In the genomic region with DNA sequence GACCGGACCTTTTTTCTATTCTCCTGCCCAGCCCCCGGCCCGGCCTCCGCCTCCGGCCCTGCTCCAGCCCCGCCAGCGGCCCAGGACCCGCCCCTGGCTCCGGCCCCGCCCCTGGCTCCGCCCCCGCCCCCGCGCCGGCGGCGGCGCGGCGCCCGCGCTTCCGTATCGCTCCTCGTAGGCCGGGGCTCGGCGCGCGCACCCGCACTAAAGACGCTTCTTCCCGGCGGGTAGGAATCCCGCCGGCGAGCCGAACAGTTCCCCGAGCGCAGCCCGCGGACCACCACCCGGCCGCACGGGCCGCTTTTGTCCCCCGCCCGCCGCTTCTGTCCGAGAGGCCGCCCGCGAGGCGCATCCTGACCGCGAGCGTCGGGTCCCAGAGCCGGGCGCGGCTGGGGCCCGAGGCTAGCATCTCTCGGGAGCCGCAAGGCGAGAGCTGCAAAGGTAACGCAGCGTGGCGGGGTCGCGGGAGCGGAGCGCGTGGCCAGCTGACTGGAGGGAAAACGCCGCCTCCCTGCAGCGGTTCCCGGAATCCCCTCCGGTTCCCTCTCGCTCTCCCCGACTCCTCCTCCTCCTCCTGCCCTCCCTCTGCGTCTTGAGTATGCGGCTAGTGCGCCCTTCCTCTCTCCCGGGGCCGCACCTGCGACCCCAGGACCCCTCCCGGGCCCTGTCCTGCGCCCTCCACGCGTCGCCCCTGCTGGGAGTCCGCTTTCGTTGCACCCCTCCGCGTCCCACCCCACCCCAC, we compare ENCODE assay signal across 8 cellular contexts. TPM values are rescaled to one million over a fixed set of nuclear protein-coding genes. Genes with fewer than 3 reads are reported as not detected.
DNase-seq lines count a peak whose midpoint lies in the region; ATAC-seq and TF ChIP-seq lines count a peak whose summit lies in the region.

Gene IFNAR2 (plus strand): TSS at position 163 of the 742 bp plus-strand sequence. CDS start 11,985 bp downstream, outside the sequence.

- H3K36me3 ChIP-seq in colonic mucosa = no peaks in the 10 kb centered on the region

- H3K4me1 ChIP-seq in colonic mucosa = peaks cover 3% of the 10 kb centered on the region

- peak within 1 kb of the TSS; percentile 84 to 96 for H3K9ac ChIP-seq in colonic mucosa (ENCODE audit: low read depth in 2 of 2, low read length in 2 of 2)

- H3K27me3 ChIP-seq in colonic mucosa = no peaks in the 10 kb centered on the region

- H3K27ac ChIP-seq in colonic mucosa = peak within 1 kb of the TSS; percentile 95

- peak within 1 kb of the TSS; percentile 84 for H3K4me3 Mint-ChIP-seq in activated CD4-positive, alpha-beta T cell treated with anti-CD3 and anti-CD28 coated beads for 36 hours

- TF ChIP-seq CTCF in colonic mucosa (IDR thresholded peaks at IDR 0.05) = no peak

- H3K27me3 Mint-ChIP-seq in activated CD4-positive, alpha-beta T cell treated with anti-CD3 and anti-CD28 coated beads for 36 hours = no peaks in the 10 kb centered on the region

- ATAC-seq in HG03045 (IDR thresholded peaks at IDR 0.05; ENCODE audit: unreplicated experiment) (peak; percentile 81), left colon (peak; percentile 91)
- ATAC-seq in activated CD4-positive, alpha-beta T cell treated with anti-CD3 and anti-CD28 coated beads for 36 hours = peak; percentile 55

- POLR2A ChIA-PET in activated CD4-positive, alpha-beta T cell treated with anti-CD3 and anti-CD28 coated beads for 36 hours (lab: Charles Lee) = no interaction called here

- peak within 1 kb of the TSS; percentile 98 for H3K4me3 ChIP-seq in colonic mucosa

- H3K9me3 ChIP-seq in colonic mucosa = no peaks in the 10 kb centered on the region

- CTCF ChIA-PET in activated CD4-positive, alpha-beta T cell treated with anti-CD3 and anti-CD28 coated beads for 36 hours (lab: Charles Lee) = interaction anchor here (0.6 to 1.5 kb wide), 3 partner anchors 10 to 150 kb away, joined by 3 read pairs; no protein-coding TSS in a partner anchor

- peak within 1 kb of the TSS; percentile 91 for H3K27ac Mint-ChIP-seq in activated CD4-positive, alpha-beta T cell treated with anti-CD3 and anti-CD28 coated beads for 36 hours

- intact Hi-C loops in activated CD4-positive, alpha-beta T cell treated with anti-CD3 and anti-CD28 coated beads for 36 hours (cut with DNase I, micrococcal nuclease) = loop anchor here (1.0 to 10.0 kb wide), 10 partner anchors 8 to 715 kb away; partner anchors contain the start of genes IL10RB (in 2 of the 2), CRYZL1 (in 1 of the 2), DONSON (in 1 of the 2) and GART (in 1 of the 2)
- intact Hi-C loops in colonic mucosa (cut with DNase I) (no loop called here), left colon (cut with DNase I, micrococcal nuclease) (no loop called here)

- H3K36me3 Mint-ChIP-seq in activated CD4-positive, alpha-beta T cell treated with anti-CD3 and anti-CD28 coated beads for 36 hours (ENCODE audit: low read depth) = peaks cover 16% of the 10 kb centered on the region

- H3K4me1 Mint-ChIP-seq in activated CD4-positive, alpha-beta T cell treated with anti-CD3 and anti-CD28 coated beads for 36 hours = peaks cover 54% of the 10 kb centered on the region

- DNase-seq in NK-92 treated with Interleukin-12 subunit alpha and Interleukin-12 subunit beta, amount 100 ng/mL, for 24 hours (lab: John Stamatoyannopoulos, UW) = peak; percentile 64
- DNase-seq in NK-92 (lab: John Stamatoyannopoulos, UW; ENCODE audit: unreplicated experiment) = no peak
- DNase-seq in NCI-H226 = peak; percentile 36
- DNase-seq in activated CD4-positive, alpha-beta T cell treated with anti-CD3 and anti-CD28 coated beads for 36 hours = peak; percentile 85
- peak; percentile 79 for DNase-seq in colonic mucosa
- peak; percentile 67 to 82 for DNase-seq in left colon
- peak; percentile 32 to 59 for DNase-seq in stimulated activated CD4-positive, alpha-beta T cell treated with anti-CD3 and anti-CD28 coated beads, Interleukin-1b, Interleukin-23, amount 100 ng/mL, for 1 hour (ENCODE audit: low read depth in 2 of 2)

- no peaks in the 10 kb centered on the region for H3K9me3 Mint-ChIP-seq in activated CD4-positive, alpha-beta T cell treated with anti-CD3 and anti-CD28 coated beads for 36 hours (ENCODE audit: low read depth)

RNA-seq across cellular contexts. Expression of gene IFNAR2, which starts in this region (rescaled TPM):
- 10 to 100 TPM; 26.6 to 29.8 TPM for total RNA-seq in activated CD4-positive, alpha-beta T cell treated with anti-CD3 and anti-CD28 coated beads for 36 hours
- 10 to 100 TPM in 1 of 2 donors, 1 to 10 TPM in 1; 7.0 to 19.5 TPM for total RNA-seq in colonic mucosa
- total RNA-seq in left colon = 10 to 100 TPM in 1 of 2 donors, 1 to 10 TPM in 1; 8.6 to 17.7 TPM

Comparison
In these comparisons a context has a peak if more than half of its experiments do, and no peak if none do; other contexts are left out.
1. intact Hi-C loops: an anchor here in activated CD4-positive, alpha-beta T cell treated with anti-CD3 and anti-CD28 coated beads for 36 hours (1.0 to 10.0 kb wide); none called in colonic mucosa and left colon.